Comparison of ENCODE assay signal across 14 cellular contexts in the genomic region with DNA sequence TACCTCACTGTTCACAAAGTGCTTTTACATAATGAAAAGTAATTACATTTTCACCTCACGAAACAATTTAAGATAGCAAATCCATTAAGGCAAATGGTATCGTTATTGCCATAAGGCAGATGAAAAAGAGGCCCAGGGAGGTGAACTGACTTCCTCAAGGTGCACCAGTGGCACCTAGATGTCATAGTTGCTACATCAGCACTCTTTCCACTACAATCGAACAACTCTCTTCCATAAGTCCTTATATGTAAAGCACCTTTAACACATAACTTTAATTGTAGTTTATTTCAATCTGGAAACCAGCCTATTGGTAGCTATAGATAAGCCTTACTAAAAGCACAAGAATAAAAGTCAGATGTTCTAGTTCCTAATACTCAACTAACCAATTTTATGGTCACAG. TPM values are rescaled to one million over a fixed set of nuclear protein-coding genes. Genes with fewer than 3 reads are reported as not detected.
A peak's percentile ranks its signal among the peaks of the same experiment; 100 is the strongest.
DNase-seq lines count a peak whose midpoint lies in the region; ATAC-seq, FAIRE-seq and TF ChIP-seq lines count a peak whose summit lies in the region.
"Had no signal": no experiment of that assay in that cellular context is flagged by ENCODE, and none has a peak within 500 bp of the region (broad histone marks: within the 10 kb centered on the region; RNA-seq: fewer than 3 reads in every experiment).

No MANE protein-coding gene starts in this region.

- no peaks in the 10 kb centered on the region for H3K9me3 Mint-ChIP-seq in progenitor cell of endocrine pancreas (ENCODE audit: low read depth)
- no peaks in the 10 kb centered on the region for H3K9me3 Mint-ChIP-seq in endothelial cell (ENCODE audit: unreplicated experiment)
- H3K9me3 Mint-ChIP-seq: CD4-positive, alpha-beta memory T cell had no signal

- no peaks in the 10 kb centered on the region for H3K27me3 ChIP-seq in HepG2 (ENCODE audit: control insufficient read depth in 1 of 2, insufficient read depth in 2 of 2, low read length in 2 of 2)
- H3K27me3 ChIP-seq in right lobe of liver: no peaks in the 10 kb centered on the region
- H3K27me3 ChIP-seq in endocrine pancreas (ENCODE audit: control insufficient read depth, insufficient read depth, low read length): no peaks in the 10 kb centered on the region
- H3K27me3 ChIP-seq: BE2C had no signal

- H3K27me3 Mint-ChIP-seq in T-helper 17 cell (no peaks in the 10 kb centered on the region), progenitor cell of endocrine pancreas (no peaks in the 10 kb centered on the region), endothelial cell (ENCODE audit: unreplicated experiment) (peaks cover 2% of the 10 kb centered on the region)
- H3K27me3 Mint-ChIP-seq: CD4-positive, alpha-beta memory T cell had no signal

- H3K4me2 ChIP-seq in HepG2 (ENCODE audit: low read depth, low read length): no peak overlapping the region

- WGBS in HepG2 (ENCODE audit: low lambda C conversion rate): 99% methylated on average over 3 of the region's 3 CpGs
- WGBS in right lobe of liver (ENCODE audit: insufficient coverage, low coverage, low lambda C conversion rate, missing lambda C conversion rate): 87% methylated on average over 3 of the region's 3 CpGs

- in situ Hi-C loops in HepG2 (cut with HindIII; ENCODE audit: extremely low pct_ligation_motif_present, low pct_unique_long_range_greater_than_20kb): no loop called here

- H3K4me3 Mint-ChIP-seq in T-helper 17 cell (no peak overlapping the region), progenitor cell of endocrine pancreas (ENCODE audit: low read depth) (no peak overlapping the region), endothelial cell (ENCODE audit: unreplicated experiment) (no peak overlapping the region)
- H3K4me3 Mint-ChIP-seq: CD4-positive, alpha-beta memory T cell had no signal

- intact Hi-C loops in HepG2 (cut with micrococcal nuclease; ENCODE audit: unreplicated experiment): loop anchor here (10.0 kb wide), 1 partner anchor 57 kb away; no protein-coding TSS in a partner anchor
- intact Hi-C loops in right lobe of liver (cut with DNase I): no loop called here

- TF ChIP-seq EP300 in HepG2 (IDR thresholded peaks at IDR 0.05; ENCODE audit: low read depth in 2 of 2, low read length in 2 of 2) (no peak), HepG2 (CRISPR knock-in tag; IDR thresholded peaks at IDR 0.05; ENCODE audit: borderline replicate concordance) (no peak)

- TF ChIP-seq RAD21 in HepG2 (CRISPR knock-in tag; IDR thresholded peaks at IDR 0.05): no peak

- H3K79me2 ChIP-seq in HepG2 (ENCODE audit: insufficient read depth, low read length): peaks cover 77% of the 10 kb centered on the region

- TF ChIP-seq CTCF in HepG2 (CRISPR knock-in tag; IDR thresholded peaks at IDR 0.05) (no peak), right lobe of liver (IDR thresholded peaks at IDR 0.05) (no peak), progenitor cell of endocrine pancreas (IDR thresholded peaks at IDR 0.05; ENCODE audit: unreplicated experiment) (no peak), endothelial cell (IDR thresholded peaks at IDR 0.05; ENCODE audit: unreplicated experiment) (no peak)

- H3K4me1 Mint-ChIP-seq in T-helper 17 cell (peaks cover 16% of the 10 kb centered on the region), progenitor cell of endocrine pancreas (ENCODE audit: low read depth) (peaks cover 1% of the 10 kb centered on the region), endothelial cell (ENCODE audit: unreplicated experiment) (no peaks in the 10 kb centered on the region)

- ATAC-seq in HepG2 (no peak), right lobe of liver (no peak), T-helper 17 cell (no peak), HG03460 (IDR thresholded peaks at IDR 0.05; ENCODE audit: unreplicated experiment) (no peak)

- H3K36me3 Mint-ChIP-seq in T-helper 17 cell (ENCODE audit: low read depth) (peaks cover 5% of the 10 kb centered on the region), progenitor cell of endocrine pancreas (ENCODE audit: insufficient read depth) (no peaks in the 10 kb centered on the region), endothelial cell (ENCODE audit: low read depth, unreplicated experiment) (no peaks in the 10 kb centered on the region)

- H3K9ac ChIP-seq in HepG2 (ENCODE audit: insufficient read depth, low read depth, low read length) (no peak overlapping the region), endocrine pancreas (ENCODE audit: control insufficient read depth, insufficient read depth, low read length) (no peak overlapping the region)

- FAIRE-seq in HepG2 (lab: Jason Lieb, UNC): no peak
- FAIRE-seq: GM12892 had no signal

- H3K36me3 ChIP-seq in HepG2 (replicated peaks in 1 of 2; ENCODE audit: control insufficient read depth in 1 of 2, insufficient read depth in 2 of 2, low read length in 2 of 2) (peaks cover 3 to 6% of the 10 kb centered on the region in 2 experiments; a peak in 1 of 5 replicates), right lobe of liver (no peaks in the 10 kb centered on the region), endocrine pancreas (ENCODE audit: control insufficient read depth, insufficient read depth, low read length) (no peaks in the 10 kb centered on the region)

- no peak for TF ChIP-seq POLR2A in HepG2 (IDR thresholded peaks at IDR 0.05; ENCODE audit: insufficient read depth in 1 of 2, low read depth in 2 of 2, low read length in 2 of 2)
- TF ChIP-seq POLR2A in right lobe of liver (IDR thresholded peaks at IDR 0.05): no peak

- no peak overlapping the region for H2AFZ ChIP-seq in HepG2 (ENCODE audit: low read length)

- H4K20me1 ChIP-seq in HepG2 (ENCODE audit: insufficient read depth, low read length): no peaks in the 10 kb centered on the region; the same call in 1 of the 2 replicates

- DNase-seq in HepG2 (ENCODE audit: low spot score): no peak
- DNase-seq in right lobe of liver: no peak
- no peak for DNase-seq in T-helper 17 cell
- no peak for DNase-seq in progenitor cell of endocrine pancreas (ENCODE audit: low spot score, unreplicated experiment)
- no peak for DNase-seq in endothelial cell (ENCODE audit: low spot score)
- DNase-seq: BE2C; CD4-positive, alpha-beta memory T cell; DND-41; GDM1; HCEC 1CT had no signal

- no peak overlapping the region for H3K4me3 ChIP-seq in HepG2 (replicated peaks in 1 of 3; ENCODE audit: insufficient read depth in 1 of 3, low read depth in 2 of 3, low read length in 3 of 3)
- H3K4me3 ChIP-seq in right lobe of liver: no peak overlapping the region
- H3K4me3 ChIP-seq in endocrine pancreas (ENCODE audit: control insufficient read depth, insufficient read depth, low read length): peak overlapping the region; percentile 65

- no TSS peak for BruUV-seq in HepG2 (replicated peaks; lab: Mats Ljungman, UMichigan)

- H3K27ac ChIP-seq in HepG2 (ENCODE audit: extremely low read length, insufficient read depth, low read length): no peak overlapping the region
- no peak overlapping the region for H3K27ac ChIP-seq in right lobe of liver
- H3K27ac ChIP-seq: C4-2B had no signal

- CTCF ChIA-PET in HepG2 (lab: Yijun Ruan, JAX; ENCODE audit: low intra/inter-chr PET ratio, low total read pairs): no interaction called here

- H3K4me1 ChIP-seq in HepG2 (ENCODE audit: insufficient read depth, low read length) (peaks cover 5% of the 10 kb centered on the region; the same call in 1 of the 2 replicates), right lobe of liver (peaks cover 0 to 3% (median 0%) of the 10 kb centered on the region in 4 donors), endocrine pancreas (ENCODE audit: control insufficient read depth, insufficient read depth, low read length) (peaks cover 20% of the 10 kb centered on the region)

- H3K27ac Mint-ChIP-seq in T-helper 17 cell: peak overlapping the region; percentile 3
- no peak overlapping the region for H3K27ac Mint-ChIP-seq in progenitor cell of endocrine pancreas
- H3K27ac Mint-ChIP-seq in endothelial cell (ENCODE audit: unreplicated experiment): no peak overlapping the region

- POLR2A ChIA-PET in HepG2 (lab: Yijun Ruan, JAX): interaction anchor here (1.4 kb wide), 1 partner anchor 36 kb away, joined by 3 read pairs; a partner anchor contains a TSS

- H3K9me3 ChIP-seq in HepG2 (ENCODE audit: low read length) (no peaks in the 10 kb centered on the region), right lobe of liver (no peaks in the 10 kb centered on the region), T-helper 17 cell (ENCODE audit: control insufficient read depth, low read length, poor library complexity, severe bottlenecking) (no peaks in the 10 kb centered on the region), endocrine pancreas (ENCODE audit: control insufficient read depth, low read length) (no peaks in the 10 kb centered on the region)
- H3K9me3 ChIP-seq: BE2C had no signal

TF ChIP-seq in HepG2, 621 proteins besides CTCF, POLR2A, EP300 and RAD21:
- TF ChIP-seq MLLT10 (CRISPR knock-in tag; IDR thresholded peaks at IDR 0.05) (no peak), MAFK (conservative IDR thresholded peaks at IDR 0.05 in 1 of 2, IDR thresholded peaks at IDR 0.05 in 1 of 2; ENCODE audit: low read length in 2 of 2) (peak; percentile 31 to 57; a peak in 2 of 4 replicates)
TF ChIP-seq in HepG2: peak in this region for 1.

RNA-seq across cellular contexts. Expression of a gene that starts 35.1 kb away (rescaled TPM):
- total RNA-seq in HepG2 (2016; rRNA removed; fragmentation: Illumina TruSeq; extraction: Trizol): 24.8 and 41.5 TPM in 2 replicates
- total RNA-seq in HepG2 (2016; cell fraction: cytosol; rRNA removed; fragmentation: Illumina TruSeq; extraction: Trizol; ENCODE audit: low read depth): 8.7 TPM in 2 replicates
- 24.4 and 40.6 TPM in 2 replicates for total RNA-seq in HepG2 (2016; cell fraction: insoluble cytoplasmic fraction; rRNA removed; fragmentation: Illumina TruSeq; extraction: Trizol)
- 17.5 and 20.5 TPM in 2 replicates for total RNA-seq in HepG2 (2016; cell fraction: membrane; rRNA removed; fragmentation: Illumina TruSeq; extraction: Trizol)
- 36.7 and 39.7 TPM in 2 replicates for total RNA-seq in HepG2 (2016; cell fraction: nucleus; rRNA removed; fragmentation: Illumina TruSeq; extraction: Trizol)
- 7.0 and 8.4 TPM in 2 replicates for polyA plus RNA-seq in HepG2 (2011; rRNA removed)
- 3.0 and 4.8 TPM in 2 replicates for polyA plus RNA-seq in HepG2 (2011; cell fraction: cytosol; rRNA removed)
- polyA plus RNA-seq in HepG2 (2011; cell fraction: nucleus; rRNA removed): 7.7 and 8.5 TPM in 2 replicates
- polyA plus RNA-seq in HepG2 (2012): 7.8 and 8.5 TPM in 2 replicates
- polyA plus RNA-seq in HepG2 (2016; cell fraction: cytosol; fragmentation: Illumina TruSeq; extraction: Trizol; ENCODE audit: low read depth): 1.9 and 2.1 TPM in 2 replicates
- 17.3 and 18.6 TPM in 2 replicates for polyA plus RNA-seq in HepG2 (2016; cell fraction: insoluble cytoplasmic fraction; fragmentation: Illumina TruSeq; extraction: Trizol; ENCODE audit: low read depth)
- polyA plus RNA-seq in HepG2 (2016; cell fraction: membrane; fragmentation: Illumina TruSeq; extraction: Trizol; ENCODE audit: low read depth): 4.7 and 5.9 TPM in 2 replicates
- 21.7 and 22.1 TPM in 2 replicates for polyA plus RNA-seq in HepG2 (2016; cell fraction: nucleus; fragmentation: Illumina TruSeq; extraction: Trizol; ENCODE audit: insufficient read depth, low read depth)
- 9.7 and 16.9 TPM in 2 replicates for polyA minus RNA-seq in HepG2 (2011; rRNA and poly(A)+ RNA removed; ENCODE audit: low replicate concordance)
- 14.7 and 15.0 TPM in 2 replicates for polyA minus RNA-seq in HepG2 (2011; cell fraction: cytosol; rRNA and poly(A)+ RNA removed)
- 33.3 and 38.0 TPM in 2 replicates for polyA minus RNA-seq in HepG2 (2011; cell fraction: nucleus; rRNA and poly(A)+ RNA removed)
- total RNA-seq in right lobe of liver: 1 to 10 TPM; 4.4 to 9.9 (median 7.2) TPM
- total RNA-seq in T-helper 17 cell: 10 to 100 TPM; 23.4 to 25.3 TPM
- total RNA-seq in progenitor cell of endocrine pancreas: 22.8 and 23.7 TPM in 2 replicates
- total RNA-seq in endothelial cell (ENCODE audit: unreplicated experiment): 18.0 TPM
